ENCODE assay signal across 10 cellular contexts in the genomic region with DNA sequence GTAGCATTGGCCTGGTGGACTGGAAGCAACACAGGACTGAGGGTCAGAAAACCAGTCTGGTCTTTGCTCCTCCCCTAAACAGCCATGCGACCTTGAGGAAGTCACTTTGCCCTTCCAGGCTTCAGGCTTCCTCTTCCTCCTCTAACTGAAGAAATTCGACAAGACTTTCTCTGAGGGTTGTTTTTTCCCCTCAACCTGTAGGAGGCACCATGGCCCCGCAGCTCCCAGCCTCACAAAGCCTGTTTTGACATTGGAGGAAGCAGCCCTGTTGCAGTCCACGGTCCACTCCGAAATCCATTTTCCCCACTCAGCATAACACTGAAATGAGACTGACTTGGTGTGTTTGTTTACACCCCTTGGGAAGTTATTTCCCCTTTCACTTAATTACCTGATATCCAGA. TPM values are rescaled to one million over a fixed set of nuclear protein-coding genes. Genes with fewer than 3 reads are reported as not detected.
A peak's percentile ranks its signal among the peaks of the same experiment; 100 is the strongest.
DNase-seq lines count a peak whose midpoint lies in the region; ATAC-seq and TF ChIP-seq lines count a peak whose summit lies in the region.
"Had no signal": no experiment of that assay in that cellular context is flagged by ENCODE, and none has a peak within 500 bp of the region (broad histone marks: within the 10 kb centered on the region; RNA-seq: fewer than 3 reads in every experiment).

No MANE protein-coding gene starts in this region.

- no peaks in the 10 kb centered on the region for H3K4me1 Mint-ChIP-seq in WTC11

- no peak overlapping the region for H3K27ac Mint-ChIP-seq in WTC11
- H3K27ac Mint-ChIP-seq: CD14-positive monocyte had no signal

- DNase-seq in heart left ventricle = peak in 3 of 5 donors; percentile 20 to 66 (median 28)
- no peak for DNase-seq in Right ventricle myocardium inferior (ENCODE audit: missing footprints)
- peak; percentile 30 for DNase-seq in WTC11 (ENCODE audit: low spot score)
- DNase-seq in kidney tubule cell (ENCODE audit: low spot score) = peak; percentile 37
- DNase-seq in NCI-H226 = no peak

- no peak overlapping the region for H3K27ac ChIP-seq in heart left ventricle
- H3K27ac ChIP-seq: SK-N-MC had no signal

- no peak overlapping the region for H3K4me3 ChIP-seq in heart left ventricle
- H3K4me3 ChIP-seq: SK-N-MC had no signal

- TF ChIP-seq CTCF in heart left ventricle (IDR thresholded peaks at IDR 0.05) = peak in 8 of 12 donors; percentile 18 to 53 (median 36)
- no peak for TF ChIP-seq CTCF in WTC11 (IDR thresholded peaks at IDR 0.05)

- POLR2A ChIA-PET in WTC11 (lab: Charles Lee) = no interaction called here

- H3K9me3 Mint-ChIP-seq in WTC11 = peaks cover 33% of the 10 kb centered on the region
- H3K9me3 Mint-ChIP-seq: CD14-positive monocyte had no signal

- CTCF ChIA-PET in WTC11 (lab: Charles Lee) = interaction anchor here (3.1 kb wide), 1 partner anchor 266 kb away, joined by 12 read pairs; no protein-coding TSS in a partner anchor

- TF ChIP-seq POLR2A in heart left ventricle (IDR thresholded peaks at IDR 0.05) = no peak

- H3K4me3 Mint-ChIP-seq in WTC11 = no peak overlapping the region
- H3K4me3 Mint-ChIP-seq: CD14-positive monocyte had no signal

- H3K9me3 ChIP-seq in heart left ventricle = peaks cover 0 to 3% (median 0%) of the 10 kb centered on the region in 12 donors

- intact Hi-C loops in heart left ventricle (cut with DNase I) = loop anchor here (2.0 to 10.0 kb wide), 12 partner anchors 248 to 1108 kb away; no protein-coding TSS in a partner anchor
- intact Hi-C loops in Right ventricle myocardium inferior (cut with DNase I) = no loop called here

- H3K27me3 Mint-ChIP-seq in WTC11 (ENCODE audit: low read depth) = no peaks in the 10 kb centered on the region

- no peaks in the 10 kb centered on the region for H3K4me1 ChIP-seq in heart left ventricle

- WGBS in heart left ventricle, 4 donors = 0 to 6% (median 3%) methylated on average over 5 of the region's 5 CpGs

- ATAC-seq in heart left ventricle (no peak), Right ventricle myocardium inferior (no peak), WTC11 (peak; percentile 73), HG03520 (IDR thresholded peaks at IDR 0.05; ENCODE audit: unreplicated experiment) (no peak), GM21786 (IDR thresholded peaks at IDR 0.05; ENCODE audit: unreplicated experiment) (no peak), GM21423 (IDR thresholded peaks at IDR 0.05; ENCODE audit: unreplicated experiment) (no peak)

- peaks cover 2% of the 10 kb centered on the region for H3K36me3 Mint-ChIP-seq in WTC11
- H3K36me3 Mint-ChIP-seq: CD14-positive monocyte had no signal

- H3K27me3 ChIP-seq in heart left ventricle = peaks cover 0 to 41% (median 0%) of the 10 kb centered on the region in 9 donors

- no peaks in the 10 kb centered on the region for H3K36me3 ChIP-seq in heart left ventricle

TF ChIP-seq in WTC11, 78 proteins besides CTCF, POLR2A, EP300 and RAD21:
- TF ChIP-seq, protein P1, sequence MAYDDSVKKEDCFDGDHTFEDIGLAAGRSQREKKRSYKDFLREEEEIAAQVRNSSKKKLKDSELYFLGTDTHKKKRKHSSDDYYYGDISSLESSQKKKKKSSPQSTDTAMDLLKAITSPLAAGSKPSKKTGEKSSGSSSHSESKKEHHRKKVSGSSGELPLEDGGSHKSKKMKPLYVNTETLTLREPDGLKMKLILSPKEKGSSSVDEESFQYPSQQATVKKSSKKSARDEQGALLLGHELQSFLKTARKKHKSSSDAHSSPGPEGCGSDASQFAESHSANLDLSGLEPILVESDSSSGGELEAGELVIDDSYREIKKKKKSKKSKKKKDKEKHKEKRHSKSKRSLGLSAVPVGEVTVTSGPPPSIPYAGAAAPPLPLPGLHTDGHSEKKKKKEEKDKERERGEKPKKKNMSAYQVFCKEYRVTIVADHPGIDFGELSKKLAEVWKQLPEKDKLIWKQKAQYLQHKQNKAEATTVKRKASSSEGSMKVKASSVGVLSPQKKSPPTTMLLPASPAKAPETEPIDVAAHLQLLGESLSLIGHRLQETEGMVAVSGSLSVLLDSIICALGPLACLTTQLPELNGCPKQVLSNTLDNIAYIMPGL (CRISPR knock-in tag; IDR thresholded peaks at IDR 0.05) = no peak
- TF ChIP-seq, protein P2, sequence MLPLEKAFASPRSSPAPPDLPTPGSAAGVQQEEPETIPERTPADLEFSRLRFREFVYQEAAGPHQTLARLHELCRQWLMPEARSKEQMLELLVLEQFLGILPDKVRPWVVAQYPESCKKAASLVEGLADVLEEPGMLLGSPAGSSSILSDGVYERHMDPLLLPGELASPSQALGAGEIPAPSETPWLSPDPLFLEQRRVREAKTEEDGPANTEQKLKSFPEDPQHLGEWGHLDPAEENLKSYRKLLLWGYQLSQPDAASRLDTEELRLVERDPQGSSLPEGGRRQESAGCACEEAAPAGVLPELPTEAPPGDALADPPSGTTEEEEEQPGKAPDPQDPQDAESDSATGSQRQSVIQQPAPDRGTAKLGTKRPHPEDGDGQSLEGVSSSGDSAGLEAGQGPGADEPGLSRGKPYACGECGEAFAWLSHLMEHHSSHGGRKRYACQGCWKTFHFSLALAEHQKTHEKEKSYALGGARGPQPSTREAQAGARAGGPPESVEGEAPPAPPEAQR (CRISPR knock-in tag; IDR thresholded peaks at IDR 0.05) = no peak
- TF ChIP-seq, protein P3, sequence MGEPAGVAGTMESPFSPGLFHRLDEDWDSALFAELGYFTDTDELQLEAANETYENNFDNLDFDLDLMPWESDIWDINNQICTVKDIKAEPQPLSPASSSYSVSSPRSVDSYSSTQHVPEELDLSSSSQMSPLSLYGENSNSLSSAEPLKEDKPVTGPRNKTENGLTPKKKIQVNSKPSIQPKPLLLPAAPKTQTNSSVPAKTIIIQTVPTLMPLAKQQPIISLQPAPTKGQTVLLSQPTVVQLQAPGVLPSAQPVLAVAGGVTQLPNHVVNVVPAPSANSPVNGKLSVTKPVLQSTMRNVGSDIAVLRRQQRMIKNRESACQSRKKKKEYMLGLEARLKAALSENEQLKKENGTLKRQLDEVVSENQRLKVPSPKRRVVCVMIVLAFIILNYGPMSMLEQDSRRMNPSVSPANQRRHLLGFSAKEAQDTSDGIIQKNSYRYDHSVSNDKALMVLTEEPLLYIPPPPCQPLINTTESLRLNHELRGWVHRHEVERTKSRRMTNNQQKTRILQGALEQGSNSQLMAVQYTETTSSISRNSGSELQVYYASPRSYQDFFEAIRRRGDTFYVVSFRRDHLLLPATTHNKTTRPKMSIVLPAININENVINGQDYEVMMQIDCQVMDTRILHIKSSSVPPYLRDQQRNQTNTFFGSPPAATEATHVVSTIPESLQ (CRISPR knock-in tag; IDR thresholded peaks at IDR 0.05) = no peak
- TF ChIP-seq, protein P4, sequence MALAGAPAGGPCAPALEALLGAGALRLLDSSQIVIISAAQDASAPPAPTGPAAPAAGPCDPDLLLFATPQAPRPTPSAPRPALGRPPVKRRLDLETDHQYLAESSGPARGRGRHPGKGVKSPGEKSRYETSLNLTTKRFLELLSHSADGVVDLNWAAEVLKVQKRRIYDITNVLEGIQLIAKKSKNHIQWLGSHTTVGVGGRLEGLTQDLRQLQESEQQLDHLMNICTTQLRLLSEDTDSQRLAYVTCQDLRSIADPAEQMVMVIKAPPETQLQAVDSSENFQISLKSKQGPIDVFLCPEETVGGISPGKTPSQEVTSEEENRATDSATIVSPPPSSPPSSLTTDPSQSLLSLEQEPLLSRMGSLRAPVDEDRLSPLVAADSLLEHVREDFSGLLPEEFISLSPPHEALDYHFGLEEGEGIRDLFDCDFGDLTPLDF (CRISPR knock-in tag; IDR thresholded peaks at IDR 0.05) = no peak
- TF ChIP-seq, protein P5, sequence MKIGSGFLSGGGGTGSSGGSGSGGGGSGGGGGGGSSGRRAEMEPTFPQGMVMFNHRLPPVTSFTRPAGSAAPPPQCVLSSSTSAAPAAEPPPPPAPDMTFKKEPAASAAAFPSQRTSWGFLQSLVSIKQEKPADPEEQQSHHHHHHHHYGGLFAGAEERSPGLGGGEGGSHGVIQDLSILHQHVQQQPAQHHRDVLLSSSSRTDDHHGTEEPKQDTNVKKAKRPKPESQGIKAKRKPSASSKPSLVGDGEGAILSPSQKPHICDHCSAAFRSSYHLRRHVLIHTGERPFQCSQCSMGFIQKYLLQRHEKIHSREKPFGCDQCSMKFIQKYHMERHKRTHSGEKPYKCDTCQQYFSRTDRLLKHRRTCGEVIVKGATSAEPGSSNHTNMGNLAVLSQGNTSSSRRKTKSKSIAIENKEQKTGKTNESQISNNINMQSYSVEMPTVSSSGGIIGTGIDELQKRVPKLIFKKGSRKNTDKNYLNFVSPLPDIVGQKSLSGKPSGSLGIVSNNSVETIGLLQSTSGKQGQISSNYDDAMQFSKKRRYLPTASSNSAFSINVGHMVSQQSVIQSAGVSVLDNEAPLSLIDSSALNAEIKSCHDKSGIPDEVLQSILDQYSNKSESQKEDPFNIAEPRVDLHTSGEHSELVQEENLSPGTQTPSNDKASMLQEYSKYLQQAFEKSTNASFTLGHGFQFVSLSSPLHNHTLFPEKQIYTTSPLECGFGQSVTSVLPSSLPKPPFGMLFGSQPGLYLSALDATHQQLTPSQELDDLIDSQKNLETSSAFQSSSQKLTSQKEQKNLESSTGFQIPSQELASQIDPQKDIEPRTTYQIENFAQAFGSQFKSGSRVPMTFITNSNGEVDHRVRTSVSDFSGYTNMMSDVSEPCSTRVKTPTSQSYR (CRISPR knock-in tag; IDR thresholded peaks at IDR 0.05) = no peak
- TF ChIP-seq MYBL2 (CRISPR knock-in tag; IDR thresholded peaks at IDR 0.05) (no peak), GTF2I (CRISPR knock-in tag; conservative IDR thresholded peaks at IDR 0.05) (no peak), TP53 (CRISPR knock-in tag; IDR thresholded peaks at IDR 0.05) (no peak)
- TF ChIP-seq, protein P6, sequence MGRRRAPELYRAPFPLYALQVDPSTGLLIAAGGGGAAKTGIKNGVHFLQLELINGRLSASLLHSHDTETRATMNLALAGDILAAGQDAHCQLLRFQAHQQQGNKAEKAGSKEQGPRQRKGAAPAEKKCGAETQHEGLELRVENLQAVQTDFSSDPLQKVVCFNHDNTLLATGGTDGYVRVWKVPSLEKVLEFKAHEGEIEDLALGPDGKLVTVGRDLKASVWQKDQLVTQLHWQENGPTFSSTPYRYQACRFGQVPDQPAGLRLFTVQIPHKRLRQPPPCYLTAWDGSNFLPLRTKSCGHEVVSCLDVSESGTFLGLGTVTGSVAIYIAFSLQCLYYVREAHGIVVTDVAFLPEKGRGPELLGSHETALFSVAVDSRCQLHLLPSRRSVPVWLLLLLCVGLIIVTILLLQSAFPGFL (CRISPR knock-in tag; IDR thresholded peaks at IDR 0.05; ENCODE audit: borderline replicate concordance) = no peak

RNA-seq across cellular contexts. Expression of a gene that starts 41.2 kb away (rescaled TPM):
- not detected for total RNA-seq in heart left ventricle
- polyA plus RNA-seq in heart left ventricle = not detected
- total RNA-seq in Right ventricle myocardium inferior = not detected
- total RNA-seq in WTC11 (2021) = not detected in 3 replicates
- polyA plus RNA-seq: CD14-positive monocyte had no signal

Comparison
In these comparisons a context has a peak if more than half of its experiments do, and no peak if none do; other contexts are left out.
1. DNase-seq: peak in heart left ventricle (3 of 5), WTC11 (single experiment) and kidney tubule cell (single experiment); none in Right ventricle myocardium inferior (single experiment) and NCI-H226 (single experiment).